9 cellular contexts compared by ENCODE assay signal in the genomic region with DNA sequence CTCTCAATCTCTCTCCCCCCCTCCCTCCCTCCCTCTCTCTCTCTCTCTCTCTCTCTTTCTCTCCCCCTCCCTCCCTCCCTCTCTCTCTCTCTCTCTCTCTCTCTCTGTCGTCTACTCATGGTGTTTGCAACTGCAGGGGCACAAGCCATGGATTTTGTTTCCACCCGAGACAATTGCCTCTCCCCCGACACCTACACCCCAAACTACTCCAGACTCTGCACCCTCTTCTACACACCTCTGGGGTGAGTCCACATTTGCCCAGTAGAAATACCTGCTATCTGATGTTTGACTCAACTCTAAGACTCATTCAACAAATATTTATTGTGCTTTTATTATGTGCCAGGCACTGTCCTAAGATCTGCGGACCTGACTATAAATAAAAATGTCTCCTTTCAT.
A peak's percentile ranks its signal among the peaks of the same experiment; 100 is the strongest.
DNase-seq lines count a peak whose midpoint lies in the region; ATAC-seq and TF ChIP-seq lines count a peak whose summit lies in the region.
"Had no signal": no experiment of that assay in that cellular context is flagged by ENCODE, and none has a peak within 500 bp of the region (broad histone marks: within the 10 kb centered on the region; RNA-seq: fewer than 3 reads in every experiment).

No MANE protein-coding gene starts in this region.

- H3K36me3 Mint-ChIP-seq in T-helper 17 cell (ENCODE audit: low read depth) (no peaks in the 10 kb centered on the region), progenitor cell of endocrine pancreas (ENCODE audit: insufficient read depth) (no peaks in the 10 kb centered on the region)

- intact Hi-C loops in sciatic nerve (cut with DNase I) = no loop called here

- H3K4me1 Mint-ChIP-seq in T-helper 17 cell = peaks cover 8% of the 10 kb centered on the region
- peaks cover 17% of the 10 kb centered on the region for H3K4me1 Mint-ChIP-seq in progenitor cell of endocrine pancreas (ENCODE audit: low read depth)

- ATAC-seq in T-helper 17 cell (peak; percentile 18), sciatic nerve (no peak), GM21515 (IDR thresholded peaks at IDR 0.05; ENCODE audit: unreplicated experiment) (no peak)

- H3K27me3 Mint-ChIP-seq in T-helper 17 cell (peaks cover 5% of the 10 kb centered on the region), progenitor cell of endocrine pancreas (no peaks in the 10 kb centered on the region)

- H3K27me3 ChIP-seq in GM06990 (replicated peaks; ENCODE audit: control insufficient read depth, insufficient read depth, low read length) = no peaks in the 10 kb centered on the region

- no peaks in the 10 kb centered on the region for H3K9me3 Mint-ChIP-seq in progenitor cell of endocrine pancreas (ENCODE audit: low read depth)

- H3K27ac Mint-ChIP-seq in T-helper 17 cell = peak overlapping the region; percentile 88
- peak overlapping the region; percentile 69 for H3K27ac Mint-ChIP-seq in progenitor cell of endocrine pancreas

- no peaks in the 10 kb centered on the region for H3K36me3 ChIP-seq in GM06990 (ENCODE audit: control insufficient read depth, insufficient read depth, low read length)

- H3K4me3 Mint-ChIP-seq in T-helper 17 cell (peak overlapping the region; percentile 82), progenitor cell of endocrine pancreas (ENCODE audit: low read depth) (no peak overlapping the region)

- no peaks in the 10 kb centered on the region for H3K9me3 ChIP-seq in T-helper 17 cell (ENCODE audit: control insufficient read depth, low read length, poor library complexity, severe bottlenecking)

- DNase-seq in GM06990 (ENCODE audit: extremely low read depth, insufficient read length) (no peak), T-helper 17 cell (no peak), fibroblast of the aortic adventitia (ENCODE audit: low read depth) (peak; percentile 18), progenitor cell of endocrine pancreas (ENCODE audit: low spot score, unreplicated experiment) (no peak), sciatic nerve (ENCODE audit: low spot score) (no peak), occipital lobe (lab: John Stamatoyannopoulos, UW) (no peak)
- no peak for DNase-seq in central memory CD4-positive, alpha-beta T cell
- DNase-seq: stimulated activated CD4-positive, alpha-beta T cell treated with anti-CD3 and anti-CD28 coated beads, Interleukin-4, amount 100 ng/mL, for 4 hours had no signal

- H3K4me3 ChIP-seq in GM06990 (replicated peaks; ENCODE audit: low read depth, low read length) = no peak overlapping the region
- no peak overlapping the region for H3K4me3 ChIP-seq in fibroblast of the aortic adventitia (ENCODE audit: low read depth, low read length)

- peak; percentile 0 for TF ChIP-seq CTCF in GM06990 (IDR thresholded peaks at IDR 0.05; ENCODE audit: insufficient read depth, low read length, poor library complexity, severe bottlenecking)
- TF ChIP-seq CTCF in fibroblast of the aortic adventitia (IDR thresholded peaks at IDR 0.05; ENCODE audit: insufficient read depth, low read length) = no peak
- TF ChIP-seq CTCF in progenitor cell of endocrine pancreas (IDR thresholded peaks at IDR 0.05; ENCODE audit: unreplicated experiment) = peak; percentile 13
